ENCODE assay signal across 16 cellular contexts in genomic region chr16:70760221-70760620, GRCh38. TPM values are rescaled to one million over a fixed set of nuclear protein-coding genes. Genes with fewer than 3 reads are reported as not detected.
DNase-seq lines count a peak whose midpoint lies in the region; ATAC-seq and TF ChIP-seq lines count a peak whose summit lies in the region.
"Had no signal": no experiment of that assay in that cellular context is flagged by ENCODE, and none has a peak within 500 bp of the region (broad histone marks: within the 10 kb centered on the region; RNA-seq: fewer than 3 reads in every experiment).

No MANE protein-coding gene starts in this region.

- peak; percentile 12; the same call in 2 of the 3 replicates for ATAC-seq in GM23338
- ATAC-seq in HG02884 (IDR thresholded peaks at IDR 0.05; ENCODE audit: unreplicated experiment): no peak
- ATAC-seq in HG03521 (IDR thresholded peaks at IDR 0.05; ENCODE audit: unreplicated experiment): no peak
- ATAC-seq: gastrocnemius medialis had no signal

- no peaks in the 10 kb centered on the region for H3K79me2 ChIP-seq in GM23338 (replicated peaks; ENCODE audit: insufficient read depth)

- no peaks in the 10 kb centered on the region for H3K9me3 Mint-ChIP-seq in GM23338
- no peaks in the 10 kb centered on the region for H3K9me3 Mint-ChIP-seq in T-helper 2 cell treated with Interferon-gamma antibody and Interleukin-4, amounts not matched to agents 5 μg/mL and 100 μg/mL, for 36 hours
- H3K9me3 Mint-ChIP-seq: activated naive CD8-positive, alpha-beta T cell treated with anti-CD3 and anti-CD28 coated beads, Interleukin-2, amount 50 U/mL, for 24 hours; CD4-positive, alpha-beta memory T cell; stimulated activated naive CD8-positive, alpha-beta T cell treated with anti-CD3 and anti-CD28 coated beads, Interleukin-15, Interleukin-2, amounts not matched to agents 100 ng/mL and 50 ng/mL, for 24 hours had no signal

- peak overlapping the region; percentile 76; the same call in 1 of the 2 replicates for H3K27ac ChIP-seq in GM23338 (ENCODE audit: low read depth)
- peak overlapping the region; percentile 88 for H3K27ac ChIP-seq in RWPE1
- peak overlapping the region in 15 of 21 experiments; percentile 1 to 81 (median 53) for H3K27ac ChIP-seq in skin epidermis
- no peak overlapping the region for H3K27ac ChIP-seq in testis
- H3K27ac ChIP-seq: gastrocnemius medialis had no signal

- H3K4me2 ChIP-seq in GM23338: no peak overlapping the region

- TF ChIP-seq POLR2A in testis (IDR thresholded peaks at IDR 0.05): no peak

- H3K27ac Mint-ChIP-seq in GM23338: peak overlapping the region; percentile 82; the same call in 1 of the 2 replicates
- no peak overlapping the region for H3K27ac Mint-ChIP-seq in T-helper 2 cell treated with Interferon-gamma antibody and Interleukin-4, amounts not matched to agents 5 μg/mL and 100 μg/mL, for 36 hours
- H3K27ac Mint-ChIP-seq: activated naive CD8-positive, alpha-beta T cell treated with anti-CD3 and anti-CD28 coated beads, Interleukin-2, amount 50 U/mL, for 24 hours; stimulated activated naive CD8-positive, alpha-beta T cell treated with anti-CD3 and anti-CD28 coated beads, Interleukin-15, Interleukin-2, amounts not matched to agents 100 ng/mL and 50 ng/mL, for 24 hours had no signal

- no peaks in the 10 kb centered on the region; the same call in 1 of the 2 replicates for H3K36me3 ChIP-seq in GM23338 (ENCODE audit: insufficient read depth)
- no peaks in the 10 kb centered on the region for H3K36me3 ChIP-seq in testis (ENCODE audit: low read depth, missing control alignments)

- peaks cover 35% of the 10 kb centered on the region for H3K36me3 Mint-ChIP-seq in GM23338 (ENCODE audit: low read depth)
- peaks cover 10% of the 10 kb centered on the region for H3K36me3 Mint-ChIP-seq in T-helper 2 cell treated with Interferon-gamma antibody and Interleukin-4, amounts not matched to agents 5 μg/mL and 100 μg/mL, for 36 hours (ENCODE audit: low read depth)

- H3K9me2 ChIP-seq in GM23338 (ENCODE audit: insufficient read depth): no peaks in the 10 kb centered on the region

- H3K4me1 Mint-ChIP-seq in GM23338: peaks cover 24% of the 10 kb centered on the region
- H3K4me1 Mint-ChIP-seq in T-helper 2 cell treated with Interferon-gamma antibody and Interleukin-4, amounts not matched to agents 5 μg/mL and 100 μg/mL, for 36 hours (ENCODE audit: low read depth): no peaks in the 10 kb centered on the region
- H3K4me1 Mint-ChIP-seq: CD4-positive, alpha-beta memory T cell had no signal

- no peaks in the 10 kb centered on the region for H3F3A ChIP-seq in GM23338 (replicated peaks; ENCODE audit: low read depth)

- WGBS in testis, 2 donors: 86% methylated on average over 3 of the region's 3 CpGs

- H3K27me3 Mint-ChIP-seq in GM23338 (ENCODE audit: insufficient read depth, low read depth, poor library complexity): peaks cover 12% of the 10 kb centered on the region
- no peaks in the 10 kb centered on the region for H3K27me3 Mint-ChIP-seq in T-helper 2 cell treated with Interferon-gamma antibody and Interleukin-4, amounts not matched to agents 5 μg/mL and 100 μg/mL, for 36 hours (ENCODE audit: low read depth)
- H3K27me3 Mint-ChIP-seq: activated naive CD8-positive, alpha-beta T cell treated with anti-CD3 and anti-CD28 coated beads, Interleukin-2, amount 50 U/mL, for 24 hours; CD4-positive, alpha-beta memory T cell; stimulated activated naive CD8-positive, alpha-beta T cell treated with anti-CD3 and anti-CD28 coated beads, Interleukin-15, Interleukin-2, amounts not matched to agents 100 ng/mL and 50 ng/mL, for 24 hours had no signal

- CTCF ChIA-PET in RWPE1 (lab: Yijun Ruan, JAX): no interaction called here

- H3K4me1 ChIP-seq in GM23338 (ENCODE audit: insufficient read depth): no peaks in the 10 kb centered on the region
- no peaks in the 10 kb centered on the region for H3K4me1 ChIP-seq in testis
- H3K4me1 ChIP-seq: gastrocnemius medialis had no signal

- H3K4me3 ChIP-seq in GM23338 (no peak overlapping the region), skin epidermis (no peak overlapping the region), testis (no peak overlapping the region)
- H3K4me3 ChIP-seq: gastrocnemius medialis, K562 had no signal

- H3K9me3 ChIP-seq in testis: no peaks in the 10 kb centered on the region
- H3K9me3 ChIP-seq: gastrocnemius medialis had no signal

- no peak for TF ChIP-seq CTCF in GM23338 (conservative IDR thresholded peaks at IDR 0.05; ENCODE audit: low read depth in 2 of 2)
- no peak for TF ChIP-seq CTCF in RWPE1 (conservative IDR thresholded peaks at IDR 0.05; ENCODE audit: low read depth)
- no peak for TF ChIP-seq CTCF in testis (IDR thresholded peaks at IDR 0.05)

- DNase-seq in GM23338 (ENCODE audit: low spot score) (no peak), RWPE1 (ENCODE audit: low spot score) (no peak), fibroblast of gingiva (ENCODE audit: low read depth) (peak; percentile 15), testis (no peak)
- no peak for DNase-seq in T-helper 2 cell treated with Interferon-gamma antibody and Interleukin-4, amounts not matched to agents 5 μg/mL and 100 μg/mL, for 36 hours (ENCODE audit: low spot score)
- DNase-seq: activated CD8-positive, alpha-beta memory T cell treated with anti-CD3 and anti-CD28 coated beads, Interleukin-2, amount 50 U/mL, for 4 hours; activated naive CD8-positive, alpha-beta T cell treated with anti-CD3 and anti-CD28 coated beads, Interleukin-2, amount 50 U/mL, for 24 hours; CD4-positive, alpha-beta memory T cell; gastrocnemius medialis; NCI-H187; NCI-H69 had no signal

- intact Hi-C loops in testis (cut with DNase I; ENCODE audit: low total_unique reads): no loop called here

- H3K27me3 ChIP-seq in GM23338 (ENCODE audit: insufficient read depth): no peaks in the 10 kb centered on the region
- H3K27me3 ChIP-seq in testis: no peaks in the 10 kb centered on the region
- H3K27me3 ChIP-seq: gastrocnemius medialis had no signal

- POLR2A ChIA-PET in RWPE1 (lab: Yijun Ruan, JAX; ENCODE audit: low non-redundant PET): no interaction called here

- H3K4me3 Mint-ChIP-seq in GM23338: no peak overlapping the region
- H3K4me3 Mint-ChIP-seq in T-helper 2 cell treated with Interferon-gamma antibody and Interleukin-4, amounts not matched to agents 5 μg/mL and 100 μg/mL, for 36 hours: no peak overlapping the region
- H3K4me3 Mint-ChIP-seq: activated naive CD8-positive, alpha-beta T cell treated with anti-CD3 and anti-CD28 coated beads, Interleukin-2, amount 50 U/mL, for 24 hours; CD4-positive, alpha-beta memory T cell; stimulated activated naive CD8-positive, alpha-beta T cell treated with anti-CD3 and anti-CD28 coated beads, Interleukin-15, Interleukin-2, amounts not matched to agents 100 ng/mL and 50 ng/mL, for 24 hours had no signal

- no peak overlapping the region for H2AFZ ChIP-seq in GM23338

- no peaks in the 10 kb centered on the region; the same call in 1 of the 2 replicates for H4K20me1 ChIP-seq in GM23338 (replicated peaks; ENCODE audit: insufficient read depth)

TF ChIP-seq in GM23338, 12 proteins besides CTCF, POLR2A, EP300 and RAD21 (continues in another document):
- TF ChIP-seq ZNF114 (CRISPR knock-in tag; IDR thresholded peaks at IDR 0.05): no peak
- TF ChIP-seq NANOG (IDR thresholded peaks at IDR 0.05; ENCODE audit: borderline replicate concordance): no peak
- no peak for TF ChIP-seq EZH2 (IDR thresholded peaks at IDR 0.05; ENCODE audit: low read depth, unreplicated experiment)
- no peak for TF ChIP-seq ETS1 (IDR thresholded peaks at IDR 0.05)
- no peak for TF ChIP-seq POLR2AphosphoS5 (IDR thresholded peaks at IDR 0.05; ENCODE audit: low read depth)
- TF ChIP-seq CREB1 (CRISPR knock-in tag; IDR thresholded peaks at IDR 0.05; ENCODE audit: low read depth): no peak
- TF ChIP-seq STAT1 (IDR thresholded peaks at IDR 0.05; ENCODE audit: unreplicated experiment): no peak
- TF ChIP-seq, protein P1, sequence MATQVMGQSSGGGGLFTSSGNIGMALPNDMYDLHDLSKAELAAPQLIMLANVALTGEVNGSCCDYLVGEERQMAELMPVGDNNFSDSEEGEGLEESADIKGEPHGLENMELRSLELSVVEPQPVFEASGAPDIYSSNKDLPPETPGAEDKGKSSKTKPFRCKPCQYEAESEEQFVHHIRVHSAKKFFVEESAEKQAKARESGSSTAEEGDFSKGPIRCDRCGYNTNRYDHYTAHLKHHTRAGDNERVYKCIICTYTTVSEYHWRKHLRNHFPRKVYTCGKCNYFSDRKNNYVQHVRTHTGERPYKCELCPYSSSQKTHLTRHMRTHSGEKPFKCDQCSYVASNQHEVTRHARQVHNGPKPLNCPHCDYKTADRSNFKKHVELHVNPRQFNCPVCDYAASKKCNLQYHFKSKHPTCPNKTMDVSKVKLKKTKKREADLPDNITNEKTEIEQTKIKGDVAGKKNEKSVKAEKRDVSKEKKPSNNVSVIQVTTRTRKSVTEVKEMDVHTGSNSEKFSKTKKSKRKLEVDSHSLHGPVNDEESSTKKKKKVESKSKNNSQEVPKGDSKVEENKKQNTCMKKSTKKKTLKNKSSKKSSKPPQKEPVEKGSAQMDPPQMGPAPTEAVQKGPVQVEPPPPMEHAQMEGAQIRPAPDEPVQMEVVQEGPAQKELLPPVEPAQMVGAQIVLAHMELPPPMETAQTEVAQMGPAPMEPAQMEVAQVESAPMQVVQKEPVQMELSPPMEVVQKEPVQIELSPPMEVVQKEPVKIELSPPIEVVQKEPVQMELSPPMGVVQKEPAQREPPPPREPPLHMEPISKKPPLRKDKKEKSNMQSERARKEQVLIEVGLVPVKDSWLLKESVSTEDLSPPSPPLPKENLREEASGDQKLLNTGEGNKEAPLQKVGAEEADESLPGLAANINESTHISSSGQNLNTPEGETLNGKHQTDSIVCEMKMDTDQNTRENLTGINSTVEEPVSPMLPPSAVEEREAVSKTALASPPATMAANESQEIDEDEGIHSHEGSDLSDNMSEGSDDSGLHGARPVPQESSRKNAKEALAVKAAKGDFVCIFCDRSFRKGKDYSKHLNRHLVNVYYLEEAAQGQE (IDR thresholded peaks at IDR 0.05; ENCODE audit: unreplicated experiment): no peak
- no peak for TF ChIP-seq JUNB (IDR thresholded peaks at IDR 0.05; ENCODE audit: unreplicated experiment)
- TF ChIP-seq EZH2phosphoT487 (IDR thresholded peaks at IDR 0.05; ENCODE audit: unreplicated experiment): no peak

RNA-seq across cellular contexts. Expression of gene VAC14, which starts 40.7 kb away (rescaled TPM):
- total RNA-seq in GM23338 (2014; rRNA removed; shearing (Covaris generic)): 70.8 and 77.7 TPM in 2 replicates
- polyA plus RNA-seq in GM23338 (2016; fragmentation: Nextera tagmentation; extraction: Ambion mirVana) (41.9 and 42.3 TPM in 2 replicates), testis (ENCODE audit: insufficient read depth, low read depth, low replicate concordance) (41.0 TPM)
- 10 to 100 TPM; 61.8 to 80.5 TPM for total RNA-seq in testis

Comparison
In these comparisons a context has a peak if more than half of its experiments do, and no peak if none do; other contexts are left out.
1. H3K27ac ChIP-seq: peak in GM23338 (single experiment), RWPE1 (single experiment) and skin epidermis (15 of 21); none in testis (0 of 2).